In the genomic region with DNA sequence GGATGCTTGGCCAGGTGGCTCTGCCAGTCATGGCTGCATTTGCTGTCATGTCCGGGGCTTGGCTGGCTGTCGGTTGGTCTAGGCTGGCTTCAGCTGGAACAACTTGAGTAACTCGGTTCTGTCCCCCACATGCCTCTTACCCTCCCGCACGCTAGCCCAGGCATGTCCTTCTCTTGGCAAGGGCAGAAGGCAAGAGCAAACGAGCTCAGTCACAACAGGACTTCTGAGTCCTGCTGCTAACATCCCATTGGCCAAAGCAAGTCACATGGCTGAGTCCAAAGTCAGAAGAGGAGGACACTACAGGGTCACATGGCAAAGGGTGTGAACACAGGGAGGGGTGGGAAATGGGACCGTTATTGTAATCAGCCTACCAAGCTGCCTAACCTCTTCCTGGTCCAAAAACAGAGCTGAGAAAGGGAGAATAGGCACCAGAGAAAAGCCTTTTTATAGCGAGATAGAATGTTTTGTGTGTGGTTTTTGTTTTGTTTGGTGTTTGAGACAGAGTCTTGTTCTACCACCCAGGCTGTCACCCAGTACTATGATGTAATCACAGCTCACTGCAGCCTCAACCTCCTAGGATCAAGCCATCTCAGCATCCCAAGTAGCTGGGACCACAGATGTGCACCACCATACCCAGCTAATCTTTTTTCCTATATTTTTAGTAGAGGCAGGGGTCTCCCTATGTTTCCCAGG, we compare ENCODE assay signal across 8 cellular contexts.
DNase-seq lines count a peak whose midpoint lies in the region; ATAC-seq, FAIRE-seq and TF ChIP-seq lines count a peak whose summit lies in the region.

No MANE protein-coding gene starts in this region.

- no peaks in the 10 kb centered on the region for H3K36me3 ChIP-seq in IMR-90 (ENCODE audit: control insufficient read depth, insufficient read depth, low read length)
- H3K36me3 ChIP-seq in bronchial epithelial cell (ENCODE audit: control insufficient read depth, insufficient read depth, low read length), result no peaks in the 10 kb centered on the region

- H3K4me1 ChIP-seq in IMR-90 (ENCODE audit: control insufficient read depth, insufficient read depth, low read length), result peaks cover 8% of the 10 kb centered on the region

- no peaks in the 10 kb centered on the region for H3K36me3 Mint-ChIP-seq in CD4-positive, alpha-beta T cell (ENCODE audit: low read depth)

- CTCF ChIA-PET in IMR-90 (lab: Yijun Ruan, JAX), result interaction anchor here (0.6 to 1.3 kb wide), 2 partner anchors 9 to 303 kb away, joined by 3 to 4 read pairs; no protein-coding TSS in a partner anchor
- CTCF ChIA-PET in CD4-positive, alpha-beta T cell (lab: Charles Lee), result no interaction called here

- H3K27me3 ChIP-seq in IMR-90 (ENCODE audit: control insufficient read depth, insufficient read depth, low read length) (no peaks in the 10 kb centered on the region), bronchial epithelial cell (ENCODE audit: control insufficient read depth, insufficient read depth, low read length) (no peaks in the 10 kb centered on the region)
- H3K27me3 ChIP-seq in CD4-positive, alpha-beta T cell (ENCODE audit: control insufficient read depth, insufficient read depth, low read length), result no peaks in the 10 kb centered on the region

- no peaks in the 10 kb centered on the region for H3K79me1 ChIP-seq in IMR-90 (ENCODE audit: low read depth in 1 of 2, low read length in 2 of 2)

- DNase-seq in Ammon's horn (ENCODE audit: low spot score), result peak; percentile 79
- DNase-seq in IMR-90, result peak; percentile 16
- peak; percentile 100 for DNase-seq in bronchial epithelial cell (ENCODE audit: low read depth)
- DNase-seq in left kidney (ENCODE audit: low read depth, low spot score), result peak; percentile 58
- DNase-seq in CD4-positive, alpha-beta T cell, result no peak
- DNase-seq in middle frontal gyrus (ENCODE audit: extremely low spot score, low spot score), result no peak
- DNase-seq in activated T-cell treated with anti-CD3 and anti-CD28 coated beads, Interleukin-2, amount 50 U/mL, for 1 hour, result no peak

- BruUV-seq in IMR-90 (replicated peaks; lab: Mats Ljungman, UMichigan), result no TSS peak

- H3K4me1 Mint-ChIP-seq in CD4-positive, alpha-beta T cell (ENCODE audit: low read depth), result no peaks in the 10 kb centered on the region

- ATAC-seq in IMR-90 (ENCODE audit: low read depth), result no peak
- no peak for ATAC-seq in GM21515 (IDR thresholded peaks at IDR 0.05; ENCODE audit: unreplicated experiment)
- ATAC-seq in CD4-positive, alpha-beta T cell (ENCODE audit: poor library complexity), result no peak

- FAIRE-seq in bronchial epithelial cell (lab: Jason Lieb, UNC), result peak; percentile 100

- H3K18ac ChIP-seq in IMR-90 (ENCODE audit: low read depth, low read length), result no peak overlapping the region

- peak overlapping the region; percentile 6; the same call in 1 of the 2 replicates for H4K91ac ChIP-seq in IMR-90 (ENCODE audit: insufficient read depth, low read depth, low read length)

- H3K23ac ChIP-seq in IMR-90 (ENCODE audit: low read depth, low read length), result no peak overlapping the region; the same call in 1 of the 2 replicates

- dilution Hi-C loops in IMR-90 (cut with HindIII; ENCODE audit: low sequenced_read_pairs, unreplicated experiment), result no loop called here

- no peak overlapping the region for H4K5ac ChIP-seq in IMR-90 (ENCODE audit: low read depth, low read length)

- H3K56ac ChIP-seq in IMR-90 (ENCODE audit: extremely low read depth, insufficient read depth, low read length), result no peak overlapping the region

- H2BK120ac ChIP-seq in IMR-90 (ENCODE audit: low read depth, low read length), result peak overlapping the region; percentile 10; the same call in 1 of the 2 replicates

- no peak for TF ChIP-seq RAD21 in IMR-90 (IDR thresholded peaks at IDR 0.05; ENCODE audit: low read length)

- no peaks in the 10 kb centered on the region for H3K9me3 Mint-ChIP-seq in CD4-positive, alpha-beta T cell

- H3K4ac ChIP-seq in IMR-90 (ENCODE audit: low read depth, low read length), result peak overlapping the region; percentile 30

- no peak overlapping the region for H3K9ac ChIP-seq in IMR-90 (ENCODE audit: low read depth, low read length)

- H3K9me3 ChIP-seq in IMR-90 (ENCODE audit: control insufficient read depth, insufficient read depth, low read length), result peaks cover 2% of the 10 kb centered on the region; the same call in 1 of the 2 replicates
- peaks cover 5% of the 10 kb centered on the region for H3K9me3 ChIP-seq in CD4-positive, alpha-beta T cell (ENCODE audit: control insufficient read depth, low read length)

- peak overlapping the region; percentile 20 for H2BK20ac ChIP-seq in IMR-90 (ENCODE audit: low read depth, low read length)

- H3K27ac ChIP-seq in IMR-90 (ENCODE audit: insufficient read depth, low read length), result no peak overlapping the region
- H3K27ac ChIP-seq in CD4-positive, alpha-beta T cell (ENCODE audit: low read depth, low read length), result no peak overlapping the region

- no peak overlapping the region for H3K27ac Mint-ChIP-seq in CD4-positive, alpha-beta T cell

- H4K20me1 ChIP-seq in IMR-90 (ENCODE audit: insufficient read depth, low read length), result no peaks in the 10 kb centered on the region

- TF ChIP-seq CTCF in IMR-90 (conservative IDR thresholded peaks at IDR 0.05; ENCODE audit: low read depth, low read length) (no peak), bronchial epithelial cell (IDR thresholded peaks at IDR 0.05; ENCODE audit: insufficient read depth, low read length, severe bottlenecking) (no peak)
- no peak for TF ChIP-seq CTCF in CD4-positive, alpha-beta T cell (IDR thresholded peaks at IDR 0.05)

- 58% methylated on average over 5 of the region's 8 CpGs; no CpG with 5 or more reads in 1 of the 2 experiments for WGBS in IMR-90 (ENCODE audit: extremely low coverage in 2 of 2, insufficient read length in 1 of 2), 2 experiments

- peaks cover 32% of the 10 kb centered on the region for H3K27me3 Mint-ChIP-seq in CD4-positive, alpha-beta T cell

- no peak overlapping the region for H3K4me2 ChIP-seq in IMR-90 (ENCODE audit: low read depth, low read length)

- H2BK15ac ChIP-seq in IMR-90 (ENCODE audit: low read depth, low read length), result no peak overlapping the region

- H4K8ac ChIP-seq in IMR-90 (ENCODE audit: low read depth in 2 of 2, low read length in 2 of 2), result peak overlapping the region; percentile 24 to 68; a peak in 2 of 4 replicates

- in situ Hi-C loops in IMR-90 (cut with MboI; ENCODE audit: low sequenced_read_pairs), result no loop called here

- peaks cover 20% of the 10 kb centered on the region for H3K9me1 ChIP-seq in IMR-90 (ENCODE audit: insufficient read depth, low read length)

- no peak overlapping the region for H2AK9ac ChIP-seq in IMR-90 (replicated peaks; ENCODE audit: low read depth, low read length, poor library complexity)

- H3K4me3 ChIP-seq in IMR-90 (ENCODE audit: insufficient read depth, low read depth, low read length), result no peak overlapping the region
- H3K4me3 ChIP-seq in bronchial epithelial cell (ENCODE audit: low read depth, low read length), result no peak overlapping the region

- peak overlapping the region; percentile 68 for H2AFZ ChIP-seq in IMR-90 (replicated peaks; ENCODE audit: low read length, poor library complexity)

- peak overlapping the region; percentile 20; the same call in 1 of the 2 replicates for H2AK5ac ChIP-seq in IMR-90 (ENCODE audit: low read depth, low read length)

- intact Hi-C loops in IMR-90 (cut with micrococcal nuclease), result no loop called here
- intact Hi-C loops in CD4-positive, alpha-beta T cell (cut with DNase I, micrococcal nuclease), result no loop called here

- TF ChIP-seq POLR2A in IMR-90 (IDR thresholded peaks at IDR 0.05; ENCODE audit: low read depth, low read length), result no peak

- POLR2A ChIA-PET in IMR-90 (lab: Charles Lee; ENCODE audit: unreplicated experiment), result no interaction called here
- POLR2A ChIA-PET in CD4-positive, alpha-beta T cell (lab: Charles Lee), result no interaction called here

- no peak overlapping the region for H2BK5ac ChIP-seq in IMR-90 (ENCODE audit: low read depth, low read length, poor library complexity, severe bottlenecking)

- H3K4me3 Mint-ChIP-seq in CD4-positive, alpha-beta T cell, result no peak overlapping the region

- H3K14ac ChIP-seq in IMR-90 (replicated peaks; ENCODE audit: low read depth, low read length), result peak overlapping the region; percentile 45; the same call in 1 of the 2 replicates

TF ChIP-seq in IMR-90, 13 proteins besides CTCF, POLR2A, EP300 and RAD21:
- TF ChIP-seq MAFK (IDR thresholded peaks at IDR 0.05; ENCODE audit: low read depth, low read length) (no peak), USF2 (IDR thresholded peaks at IDR 0.05; ENCODE audit: low read depth, low read length) (peak; percentile 84), SMC3 (IDR thresholded peaks at IDR 0.05; ENCODE audit: low read depth, low read length) (no peak), RCOR1 (IDR thresholded peaks at IDR 0.05; ENCODE audit: insufficient replicate concordance, low read length) (no peak), CEBPB (IDR thresholded peaks at IDR 0.05; ENCODE audit: low read depth, low read length) (0 out of 2 replicates have a peak, but pooled peaks have one; percentile 5)
- TF ChIP-seq, protein P1, sequence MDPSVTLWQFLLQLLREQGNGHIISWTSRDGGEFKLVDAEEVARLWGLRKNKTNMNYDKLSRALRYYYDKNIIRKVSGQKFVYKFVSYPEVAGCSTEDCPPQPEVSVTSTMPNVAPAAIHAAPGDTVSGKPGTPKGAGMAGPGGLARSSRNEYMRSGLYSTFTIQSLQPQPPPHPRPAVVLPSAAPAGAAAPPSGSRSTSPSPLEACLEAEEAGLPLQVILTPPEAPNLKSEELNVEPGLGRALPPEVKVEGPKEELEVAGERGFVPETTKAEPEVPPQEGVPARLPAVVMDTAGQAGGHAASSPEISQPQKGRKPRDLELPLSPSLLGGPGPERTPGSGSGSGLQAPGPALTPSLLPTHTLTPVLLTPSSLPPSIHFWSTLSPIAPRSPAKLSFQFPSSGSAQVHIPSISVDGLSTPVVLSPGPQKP (IDR thresholded peaks at IDR 0.05; ENCODE audit: borderline replicate concordance, low read depth, low read length), result no peak

Comparison
In these comparisons a context has a peak if more than half of its experiments do, and no peak if none do; other contexts are left out.
1. DNase-seq: peak in Ammon's horn (single experiment), IMR-90 (single experiment), bronchial epithelial cell (single experiment) and left kidney (single experiment); none in CD4-positive, alpha-beta T cell (0 of 10), middle frontal gyrus (single experiment) and activated T-cell treated with anti-CD3 and anti-CD28 coated beads, Interleukin-2, amount 50 U/mL, for 1 hour (single experiment).